1 cellular context compared by ENCODE assay signal in the genomic region with DNA sequence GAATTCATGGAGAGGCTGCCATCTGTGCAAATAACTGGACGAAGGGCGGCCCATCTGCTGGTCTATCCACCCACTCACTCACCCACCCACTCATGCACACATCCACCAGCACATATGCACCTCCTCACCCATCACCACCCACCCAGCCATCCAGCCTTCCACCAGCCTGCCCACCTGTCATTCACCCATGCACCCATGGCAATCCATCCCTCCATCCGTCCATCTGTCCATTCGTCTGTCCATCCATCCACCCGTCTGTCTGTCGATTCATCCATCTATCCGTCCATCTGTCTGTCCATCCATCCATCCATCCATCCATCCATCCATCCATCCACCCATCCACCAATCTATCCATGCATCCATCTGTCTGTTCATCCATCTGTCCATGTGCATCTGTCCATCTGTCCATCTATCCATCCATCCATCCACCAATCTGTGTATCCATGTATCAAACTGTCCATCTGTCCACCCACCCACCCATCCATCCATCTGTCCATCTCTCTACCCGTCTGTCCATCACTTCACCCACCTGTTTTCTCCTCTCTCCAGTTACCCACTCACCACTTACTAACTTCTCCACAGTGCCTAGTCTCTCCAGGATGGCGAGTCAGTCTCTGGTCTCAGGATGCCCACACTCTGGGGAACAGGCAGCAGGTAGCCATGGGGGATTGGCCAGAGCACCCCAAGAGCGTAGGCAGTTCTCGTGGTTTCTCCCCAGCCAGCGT.
TF ChIP-seq lines count a peak whose summit lies in the region.

No MANE protein-coding gene starts in this region.

TF ChIP-seq in K562, 482 proteins besides CTCF, POLR2A, EP300 and RAD21:
- 0 out of 2 replicates have a peak, but pooled peaks have one; percentile 3 for TF ChIP-seq CBFA2T3 (IDR thresholded peaks at IDR 0.05)
- peak in 1 of 2 experiments; percentile 14; a peak in 1 of 4 replicates for TF ChIP-seq KDM1A (IDR thresholded peaks at IDR 0.05)
- no peak for TF ChIP-seq MCM7 (IDR thresholded peaks at IDR 0.05)
- peak; percentile 24; the same call in 1 of the 2 replicates for TF ChIP-seq EGR1 (conservative IDR thresholded peaks at IDR 0.05)
- TF ChIP-seq, protein P1, sequence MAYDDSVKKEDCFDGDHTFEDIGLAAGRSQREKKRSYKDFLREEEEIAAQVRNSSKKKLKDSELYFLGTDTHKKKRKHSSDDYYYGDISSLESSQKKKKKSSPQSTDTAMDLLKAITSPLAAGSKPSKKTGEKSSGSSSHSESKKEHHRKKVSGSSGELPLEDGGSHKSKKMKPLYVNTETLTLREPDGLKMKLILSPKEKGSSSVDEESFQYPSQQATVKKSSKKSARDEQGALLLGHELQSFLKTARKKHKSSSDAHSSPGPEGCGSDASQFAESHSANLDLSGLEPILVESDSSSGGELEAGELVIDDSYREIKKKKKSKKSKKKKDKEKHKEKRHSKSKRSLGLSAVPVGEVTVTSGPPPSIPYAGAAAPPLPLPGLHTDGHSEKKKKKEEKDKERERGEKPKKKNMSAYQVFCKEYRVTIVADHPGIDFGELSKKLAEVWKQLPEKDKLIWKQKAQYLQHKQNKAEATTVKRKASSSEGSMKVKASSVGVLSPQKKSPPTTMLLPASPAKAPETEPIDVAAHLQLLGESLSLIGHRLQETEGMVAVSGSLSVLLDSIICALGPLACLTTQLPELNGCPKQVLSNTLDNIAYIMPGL (CRISPR knock-in tag; IDR thresholded peaks at IDR 0.05) = no peak
- TF ChIP-seq, protein P2, sequence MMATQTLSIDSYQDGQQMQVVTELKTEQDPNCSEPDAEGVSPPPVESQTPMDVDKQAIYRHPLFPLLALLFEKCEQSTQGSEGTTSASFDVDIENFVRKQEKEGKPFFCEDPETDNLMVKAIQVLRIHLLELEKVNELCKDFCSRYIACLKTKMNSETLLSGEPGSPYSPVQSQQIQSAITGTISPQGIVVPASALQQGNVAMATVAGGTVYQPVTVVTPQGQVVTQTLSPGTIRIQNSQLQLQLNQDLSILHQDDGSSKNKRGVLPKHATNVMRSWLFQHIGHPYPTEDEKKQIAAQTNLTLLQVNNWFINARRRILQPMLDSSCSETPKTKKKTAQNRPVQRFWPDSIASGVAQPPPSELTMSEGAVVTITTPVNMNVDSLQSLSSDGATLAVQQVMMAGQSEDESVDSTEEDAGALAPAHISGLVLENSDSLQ (IDR thresholded peaks at IDR 0.05) = 0 out of 2 replicates have a peak, but pooled peaks have one; percentile 23
- 0 out of 2 replicates have a peak, but pooled peaks have one; percentile 27 for TF ChIP-seq EHMT2 (IDR thresholded peaks at IDR 0.05)
- no peak for TF ChIP-seq RBBP5 (IDR thresholded peaks at IDR 0.05; ENCODE audit: borderline replicate concordance, insufficient read depth, low read length, poor library complexity, severe bottlenecking)
- TF ChIP-seq ZNF184 (CRISPR knock-in tag; IDR thresholded peaks at IDR 0.05) = no peak
